17 cellular contexts compared by ENCODE assay signal in the genomic region with DNA sequence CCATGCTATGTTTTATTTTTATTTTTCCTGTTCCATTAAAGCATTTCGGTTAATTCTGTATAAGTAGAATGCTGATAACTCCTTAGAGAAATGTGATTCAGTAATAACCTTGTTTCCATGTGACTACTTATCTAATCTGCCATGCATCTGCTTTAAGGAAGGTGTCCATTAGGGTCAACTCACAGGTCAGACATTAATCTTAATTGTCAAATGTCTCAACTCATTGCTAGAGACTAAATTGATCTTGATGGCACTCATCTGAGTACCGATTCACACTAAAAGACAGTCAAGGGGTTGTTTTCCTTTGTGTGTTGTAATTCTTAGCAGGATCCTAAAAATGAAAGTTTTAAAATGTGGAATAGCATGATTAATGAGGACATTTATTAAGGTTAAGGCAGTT. TPM values are rescaled to one million over a fixed set of nuclear protein-coding genes. Genes with fewer than 3 reads are reported as not detected.
A peak's percentile ranks its signal among the peaks of the same experiment; 100 is the strongest.
DNase-seq lines count a peak whose midpoint lies in the region; ATAC-seq and TF ChIP-seq lines count a peak whose summit lies in the region.
"Had no signal": no experiment of that assay in that cellular context is flagged by ENCODE, and none has a peak within 500 bp of the region (broad histone marks: within the 10 kb centered on the region; RNA-seq: fewer than 3 reads in every experiment).

No MANE protein-coding gene starts in this region.

- H3K9me3 ChIP-seq in HUES48 (ENCODE audit: control insufficient read depth, insufficient read depth, low read length) (no peaks in the 10 kb centered on the region), gastroesophageal sphincter (no peaks in the 10 kb centered on the region), skeletal muscle satellite cell (replicated peaks; ENCODE audit: low read length) (no peaks in the 10 kb centered on the region)

- DNase-seq in WTC11 (ENCODE audit: low spot score) = no peak
- DNase-seq in putamen (ENCODE audit: low spot score) = no peak
- DNase-seq in NCI-H2171 (lab: John Stamatoyannopoulos, UW) = no peak
- DNase-seq in activated T-cell treated with anti-CD3 and anti-CD28 coated beads, Interleukin-2, amount 50 U/mL, for 72 hours = no peak
- DNase-seq: activated CD4-positive, alpha-beta T cell treated with anti-CD3 and anti-CD28 coated beads, Interleukin-2, amount 10 ng/mL, durations not matched to agents 24 days and 14 days; activated T-cell treated with anti-CD3 and anti-CD28 coated beads, Interleukin-2, amount 50 U/mL, for 1 hour; KG1; kidney; NCI-H1436 treated with DMSO at 0.1 percent for 48 hours; retina; stimulated activated CD4-positive, alpha-beta T cell treated with anti-CD3 and anti-CD28 coated beads, Interleukin-4, amount 100 ng/mL, for 4 hours had no signal

- H3K4me3 ChIP-seq in HUES48 (ENCODE audit: low read depth, low read length) = peak overlapping the region; percentile 48
- no peak overlapping the region for H3K4me3 ChIP-seq in gastroesophageal sphincter
- no peak overlapping the region for H3K4me3 ChIP-seq in skeletal muscle satellite cell (ENCODE audit: low read length)
- H3K4me3 ChIP-seq: BLaER1 treated with 17β-estradiol and CSF1 and Interleukin-3, amounts not matched to agents 10 nM and 100 nM had no signal

- no peak for TF ChIP-seq CTCF in WTC11 (IDR thresholded peaks at IDR 0.05)
- no peak for TF ChIP-seq CTCF in gastroesophageal sphincter (IDR thresholded peaks at IDR 0.05)

- H3K4me1 Mint-ChIP-seq in WTC11 = peaks cover 74% of the 10 kb centered on the region
- H3K4me1 Mint-ChIP-seq in activated T-cell treated with anti-CD3 and anti-CD28 coated beads, Interleukin-2, amount 50 U/mL, for 72 hours (ENCODE audit: low read depth) = no peaks in the 10 kb centered on the region
- H3K4me1 Mint-ChIP-seq: activated CD4-positive, alpha-beta T cell treated with anti-CD3 and anti-CD28 coated beads, Interleukin-2, amount 10 ng/mL, durations not matched to agents 24 days and 14 days; stimulated activated effector memory CD8-positive, alpha-beta T cell treated with anti-CD3 and anti-CD28 coated beads, Interleukin-12 subunit alpha, Interleukin-12 subunit beta, amount 100 ng/mL, for 72 hours had no signal

- H3K36me3 ChIP-seq in HUES48 (ENCODE audit: control insufficient read depth, insufficient read depth, low read length) = no peaks in the 10 kb centered on the region; the same call in 1 of the 2 replicates
- H3K36me3 ChIP-seq in gastroesophageal sphincter = no peaks in the 10 kb centered on the region
- no peaks in the 10 kb centered on the region for H3K36me3 ChIP-seq in skeletal muscle satellite cell (ENCODE audit: insufficient read depth, low read length)

- TF ChIP-seq EP300 in gastroesophageal sphincter (IDR thresholded peaks at IDR 0.05) = no peak

- peaks cover 65% of the 10 kb centered on the region for H3K4me1 ChIP-seq in HUES48 (ENCODE audit: control insufficient read depth, insufficient read depth, low read length)
- peaks cover 25 to 57% (median 34%) of the 10 kb centered on the region in 3 donors for H3K4me1 ChIP-seq in gastroesophageal sphincter
- peaks cover 50% of the 10 kb centered on the region for H3K4me1 ChIP-seq in skeletal muscle satellite cell (ENCODE audit: control insufficient read depth, insufficient read depth, low read length)

- TF ChIP-seq POLR2A in gastroesophageal sphincter (IDR thresholded peaks at IDR 0.05) = no peak

- H3K4me3 Mint-ChIP-seq in WTC11 = peak overlapping the region; percentile 58
- H3K4me3 Mint-ChIP-seq in activated T-cell treated with anti-CD3 and anti-CD28 coated beads, Interleukin-2, amount 50 U/mL, for 72 hours = no peak overlapping the region
- H3K4me3 Mint-ChIP-seq: activated CD4-positive, alpha-beta T cell treated with anti-CD3 and anti-CD28 coated beads, Interleukin-2, amount 10 ng/mL, durations not matched to agents 24 days and 14 days; stimulated activated effector memory CD8-positive, alpha-beta T cell treated with anti-CD3 and anti-CD28 coated beads, Interleukin-12 subunit alpha, Interleukin-12 subunit beta, amount 100 ng/mL, for 72 hours had no signal

- WGBS in gastroesophageal sphincter (ENCODE audit: low coverage in 1 of 2), 2 donors = 51 to 58% methylated on average over 2 of the region's 2 CpGs

- ATAC-seq in WTC11 (no peak), gastroesophageal sphincter (no peak), HG03196 (IDR thresholded peaks at IDR 0.05; ENCODE audit: unreplicated experiment) (no peak)
- ATAC-seq in activated T-cell treated with anti-CD3 and anti-CD28 coated beads, Interleukin-2, amount 50 U/mL, for 72 hours (replicated peaks in 1 of 2) = no peak
- ATAC-seq: stimulated activated effector memory CD8-positive, alpha-beta T cell treated with anti-CD3 and anti-CD28 coated beads, Interleukin-12 subunit alpha, Interleukin-12 subunit beta, amount 100 ng/mL, for 72 hours had no signal

- H3K27ac Mint-ChIP-seq in WTC11 = peak overlapping the region; percentile 95
- H3K27ac Mint-ChIP-seq in activated T-cell treated with anti-CD3 and anti-CD28 coated beads, Interleukin-2, amount 50 U/mL, for 72 hours = no peak overlapping the region
- H3K27ac Mint-ChIP-seq: activated CD4-positive, alpha-beta T cell treated with anti-CD3 and anti-CD28 coated beads, Interleukin-2, amount 10 ng/mL, durations not matched to agents 24 days and 14 days; stimulated activated effector memory CD8-positive, alpha-beta T cell treated with anti-CD3 and anti-CD28 coated beads, Interleukin-12 subunit alpha, Interleukin-12 subunit beta, amount 100 ng/mL, for 72 hours had no signal

- CTCF ChIA-PET in WTC11 (lab: Charles Lee) = interaction anchor here (1.1 to 1.2 kb wide), 2 partner anchors 11 to 78 kb away, joined by 4 read pairs; no protein-coding TSS in a partner anchor

- H3K27ac ChIP-seq in HUES48 (ENCODE audit: low read depth, low read length) (peak overlapping the region; percentile 98), gastroesophageal sphincter (peak overlapping the region in 3 of 4 donors; percentile 10 to 31 (median 15))
- H3K27ac ChIP-seq: BLaER1 treated with 17β-estradiol and CSF1 and Interleukin-3, amounts not matched to agents 10 nM and 100 nM had no signal

- H3K9ac ChIP-seq in HUES48 (ENCODE audit: low read depth, low read length) = peak overlapping the region; percentile 40
- H3K9ac ChIP-seq in skeletal muscle satellite cell (ENCODE audit: low read depth, low read length) = peak overlapping the region; percentile 32
- H3K9ac ChIP-seq: BLaER1 treated with 17β-estradiol and CSF1 and Interleukin-3, amounts not matched to agents 10 nM and 100 nM had no signal

- H3K27me3 ChIP-seq in HUES48 (ENCODE audit: control insufficient read depth, insufficient read depth, low read length) (no peaks in the 10 kb centered on the region), gastroesophageal sphincter (no peaks in the 10 kb centered on the region), skeletal muscle satellite cell (ENCODE audit: control insufficient read depth, insufficient read depth, low read length) (no peaks in the 10 kb centered on the region)
- H3K27me3 ChIP-seq: BLaER1 treated with 17β-estradiol and CSF1 and Interleukin-3, amounts not matched to agents 10 nM and 100 nM had no signal

- peaks cover 3% of the 10 kb centered on the region for H3K36me3 Mint-ChIP-seq in WTC11
- H3K36me3 Mint-ChIP-seq in activated T-cell treated with anti-CD3 and anti-CD28 coated beads, Interleukin-2, amount 50 U/mL, for 72 hours (ENCODE audit: insufficient read depth in 2 of 2) = no peaks in the 10 kb centered on the region
- H3K36me3 Mint-ChIP-seq: stimulated activated effector memory CD8-positive, alpha-beta T cell treated with anti-CD3 and anti-CD28 coated beads, Interleukin-12 subunit alpha, Interleukin-12 subunit beta, amount 100 ng/mL, for 72 hours had no signal

- no peaks in the 10 kb centered on the region for H3K27me3 Mint-ChIP-seq in WTC11 (ENCODE audit: low read depth)
- no peaks in the 10 kb centered on the region for H3K27me3 Mint-ChIP-seq in activated T-cell treated with anti-CD3 and anti-CD28 coated beads, Interleukin-2, amount 50 U/mL, for 72 hours (ENCODE audit: low read depth)

- POLR2A ChIA-PET in WTC11 (lab: Charles Lee) = no interaction called here

- H3K4me2 ChIP-seq in skeletal muscle satellite cell (ENCODE audit: low read length) = peak overlapping the region; percentile 15

- peaks cover 5% of the 10 kb centered on the region; the same call in 1 of the 2 replicates for H3K9me3 Mint-ChIP-seq in WTC11
- H3K9me3 Mint-ChIP-seq in activated T-cell treated with anti-CD3 and anti-CD28 coated beads, Interleukin-2, amount 50 U/mL, for 72 hours = no peaks in the 10 kb centered on the region
- H3K9me3 Mint-ChIP-seq: activated CD4-positive, alpha-beta T cell treated with anti-CD3 and anti-CD28 coated beads, Interleukin-2, amount 10 ng/mL, durations not matched to agents 24 days and 14 days; stimulated activated effector memory CD8-positive, alpha-beta T cell treated with anti-CD3 and anti-CD28 coated beads, Interleukin-12 subunit alpha, Interleukin-12 subunit beta, amount 100 ng/mL, for 72 hours had no signal

TF ChIP-seq in WTC11, 78 proteins besides CTCF, POLR2A, EP300 and RAD21 (continues in another document):
- TF ChIP-seq, protein P1, sequence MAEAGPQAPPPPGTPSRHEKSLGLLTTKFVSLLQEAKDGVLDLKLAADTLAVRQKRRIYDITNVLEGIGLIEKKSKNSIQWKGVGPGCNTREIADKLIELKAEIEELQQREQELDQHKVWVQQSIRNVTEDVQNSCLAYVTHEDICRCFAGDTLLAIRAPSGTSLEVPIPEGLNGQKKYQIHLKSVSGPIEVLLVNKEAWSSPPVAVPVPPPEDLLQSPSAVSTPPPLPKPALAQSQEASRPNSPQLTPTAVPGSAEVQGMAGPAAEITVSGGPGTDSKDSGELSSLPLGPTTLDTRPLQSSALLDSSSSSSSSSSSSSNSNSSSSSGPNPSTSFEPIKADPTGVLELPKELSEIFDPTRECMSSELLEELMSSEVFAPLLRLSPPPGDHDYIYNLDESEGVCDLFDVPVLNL (CRISPR knock-in tag; IDR thresholded peaks at IDR 0.05; ENCODE audit: borderline replicate concordance, low read depth) = no peak
- TF ChIP-seq ZNF416 (CRISPR knock-in tag; IDR thresholded peaks at IDR 0.05) = no peak
- no peak for TF ChIP-seq NR1H2 (CRISPR knock-in tag; IDR thresholded peaks at IDR 0.05)
- no peak for TF ChIP-seq SMAD4 (CRISPR knock-in tag; IDR thresholded peaks at IDR 0.05)

RNA-seq across cellular contexts. Expression of a gene that starts 41.8 kb away (rescaled TPM):
- total RNA-seq in WTC11 (2021) (66.0 to 79.4 TPM (median 69.6 TPM) in 3 replicates), gastroesophageal sphincter (10 to 100 TPM; 33.0 to 50.5 (median 45.9) TPM)
- 28.0 and 42.1 TPM in 2 replicates for total RNA-seq in skeletal muscle satellite cell (2012; rRNA removed)
- 1 to 10 TPM; 2.6 to 4.5 TPM for total RNA-seq in activated T-cell treated with anti-CD3 and anti-CD28 coated beads, Interleukin-2, amount 50 U/mL, for 72 hours

RNA-seq across cellular contexts. Expression of a gene that starts 42.5 kb away (rescaled TPM):
- total RNA-seq in WTC11 (2021) (21.9 to 31.8 TPM (median 24.7 TPM) in 3 replicates), gastroesophageal sphincter (10 to 100 TPM; 24.4 to 47.3 (median 33.0) TPM)
- total RNA-seq in skeletal muscle satellite cell (2012; rRNA removed) = 12.9 and 16.5 TPM in 2 replicates
- 10 to 100 TPM; 42.0 to 46.4 TPM for total RNA-seq in activated T-cell treated with anti-CD3 and anti-CD28 coated beads, Interleukin-2, amount 50 U/mL, for 72 hours

Comparison
In these comparisons a context has a peak if more than half of its experiments do, and no peak if none do; other contexts are left out.
1. RNA of a gene that starts 41.8 kb away (total RNA-seq): 66.0 to 79.4 TPM in WTC11 and 33.0 to 50.5 TPM in gastroesophageal sphincter; 2.6 to 4.5 TPM in activated T-cell treated with anti-CD3 and anti-CD28 coated beads, Interleukin-2, amount 50 U/mL, for 72 hours; every median in the first group is over 4 times any median in the second.